ENCODE assay signal across 8 cellular contexts in the genomic region with DNA sequence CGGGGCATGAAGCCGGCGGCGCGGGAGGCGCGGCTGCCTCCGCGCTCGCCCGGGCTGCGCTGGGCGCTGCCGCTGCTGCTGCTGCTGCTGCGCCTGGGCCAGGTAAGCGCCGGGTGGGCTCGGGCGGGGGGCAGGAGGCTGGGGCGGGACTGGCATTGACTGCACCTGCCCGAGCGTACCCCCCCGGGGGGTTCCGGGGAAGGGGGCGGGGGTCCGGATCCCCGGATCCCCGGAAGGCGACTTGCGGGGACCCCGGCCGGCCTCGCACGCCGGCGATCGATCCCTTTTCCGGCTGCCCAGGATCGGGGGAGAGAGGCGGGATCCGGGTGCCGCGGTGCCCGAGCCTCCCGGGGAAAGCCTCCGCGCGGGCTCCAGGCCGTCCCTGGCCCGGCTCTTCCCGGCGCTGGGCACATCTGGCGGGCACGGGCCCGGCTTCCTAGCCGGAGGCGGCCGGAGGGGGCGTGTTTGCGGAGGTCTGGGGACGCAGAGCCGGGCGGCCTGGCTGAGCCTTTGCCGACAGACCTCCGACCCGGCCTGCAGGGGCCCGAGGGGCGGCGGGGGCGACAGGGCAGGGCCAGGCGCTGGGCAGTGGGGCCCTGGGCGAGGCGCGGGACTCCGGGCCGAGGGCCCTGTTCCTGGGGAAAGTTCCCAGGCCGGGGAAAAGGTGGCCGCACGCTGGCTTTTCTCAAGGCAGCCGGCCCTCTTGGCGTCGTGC. TPM values are rescaled to one million over a fixed set of nuclear protein-coding genes. Genes with fewer than 3 reads are reported as not detected.
DNase-seq lines count a peak whose midpoint lies in the region; ATAC-seq and TF ChIP-seq lines count a peak whose summit lies in the region.

No MANE protein-coding gene starts in this region.

- H3K36me3 ChIP-seq in H7 (replicated peaks; ENCODE audit: control insufficient read depth, insufficient read depth, low read length), result no peaks in the 10 kb centered on the region
- no peaks in the 10 kb centered on the region for H3K36me3 ChIP-seq in heart left ventricle
- H3K36me3 ChIP-seq in trophoblast cell (ENCODE audit: control insufficient read depth in 1 of 2, insufficient read depth in 2 of 2, low read length in 2 of 2), result no peaks in the 10 kb centered on the region

- H3K27ac ChIP-seq in heart left ventricle, result peak overlapping the region in 11 of 12 donors; percentile 3 to 93 (median 57)
- H3K27ac ChIP-seq in trophoblast cell (ENCODE audit: low read depth, low read length), result peak overlapping the region; percentile 61

- peak overlapping the region; percentile 84 for H2AFZ ChIP-seq in trophoblast cell (ENCODE audit: insufficient read depth, low read length, poor library complexity)

- peak overlapping the region; percentile 19 for H4K12ac ChIP-seq in trophoblast cell (ENCODE audit: low read depth, low read length)

- H3K18ac ChIP-seq in trophoblast cell (ENCODE audit: low read length), result no peak overlapping the region

- intact Hi-C loops in activated naive CD4-positive, alpha-beta T cell treated with anti-CD3 and anti-CD28 coated beads for 36 hours (cut with micrococcal nuclease), result no loop called here
- intact Hi-C loops in heart left ventricle (cut with DNase I), result loop anchor here in 5 of 10 donors (5.0 to 10.0 kb wide), 4 partner anchors 84 to 126 kb away; no protein-coding TSS in a partner anchor

- H3K79me2 ChIP-seq in trophoblast cell (ENCODE audit: control insufficient read depth, insufficient read depth, low read length, poor library complexity), result peaks cover 4% of the 10 kb centered on the region

- peak overlapping the region; percentile 59 for H3K14ac ChIP-seq in trophoblast cell (ENCODE audit: low read length)

- CTCF ChIA-PET in activated naive CD4-positive, alpha-beta T cell treated with anti-CD3 and anti-CD28 coated beads for 36 hours (lab: Charles Lee), result interaction anchor here (0.7 kb wide), 1 partner anchor 45 kb away, joined by 3 read pairs; no protein-coding TSS in a partner anchor

- ATAC-seq in heart left ventricle, result peak in 3 of 4 donors; percentile 66 to 73 (median 68)

- H3K27me3 Mint-ChIP-seq in activated naive CD4-positive, alpha-beta T cell treated with anti-CD3 and anti-CD28 coated beads for 36 hours (ENCODE audit: low read depth), result peaks cover 3% of the 10 kb centered on the region

- H3K9ac ChIP-seq in trophoblast cell (ENCODE audit: low read length), result peak overlapping the region; percentile 70

- 0 to 7% (median 1%) methylated on average over 7 to 82 of the region's 82 CpGs for WGBS in heart left ventricle, 4 donors
- no CpG with 5 or more reads among the region's 82 CpGs for WGBS in trophoblast cell (ENCODE audit: extremely low coverage, insufficient coverage, insufficient read length)

- H3K36me3 Mint-ChIP-seq in activated naive CD4-positive, alpha-beta T cell treated with anti-CD3 and anti-CD28 coated beads for 36 hours (ENCODE audit: low read depth), result no peaks in the 10 kb centered on the region

- H3K4me1 Mint-ChIP-seq in activated naive CD4-positive, alpha-beta T cell treated with anti-CD3 and anti-CD28 coated beads for 36 hours (ENCODE audit: low read depth), result peaks cover 31% of the 10 kb centered on the region

- H3K4me1 ChIP-seq in heart left ventricle (peaks cover 0 to 53% (median 12%) of the 10 kb centered on the region in 12 donors), trophoblast cell (ENCODE audit: control insufficient read depth in 1 of 2, insufficient read depth in 2 of 2, low read length in 2 of 2) (peaks cover 10 to 18% of the 10 kb centered on the region in 2 experiments)

- peak overlapping the region; percentile 25 for H2BK5ac ChIP-seq in trophoblast cell (ENCODE audit: low read depth, low read length, poor library complexity)

- peaks cover 11% of the 10 kb centered on the region for H3K79me1 ChIP-seq in trophoblast cell (ENCODE audit: low read length)

- no peak overlapping the region for H3K23ac ChIP-seq in trophoblast cell (ENCODE audit: low read length)

- peak overlapping the region; percentile 25 for H2BK120ac ChIP-seq in trophoblast cell (ENCODE audit: insufficient read depth, low read length, poor library complexity)

- H3K27me3 ChIP-seq in H7 (ENCODE audit: control insufficient read depth, insufficient read depth, low read length), result peaks cover 7% of the 10 kb centered on the region; the same call in 1 of the 2 replicates
- no peaks in the 10 kb centered on the region for H3K27me3 ChIP-seq in heart left ventricle
- no peaks in the 10 kb centered on the region for H3K27me3 ChIP-seq in trophoblast cell (ENCODE audit: insufficient read depth, low read length)

- H3K9me3 ChIP-seq in heart left ventricle (no peaks in the 10 kb centered on the region), trophoblast cell (ENCODE audit: insufficient read depth, low read depth, low read length) (no peaks in the 10 kb centered on the region)

- H3K4me3 ChIP-seq in H7 (ENCODE audit: insufficient read depth, low read depth, low read length), result peak overlapping the region; percentile 76
- peak overlapping the region; percentile 65 to 97 (median 85) for H3K4me3 ChIP-seq in heart left ventricle
- peak overlapping the region; percentile 83 for H3K4me3 ChIP-seq in trophoblast cell (ENCODE audit: low read depth, low read length)

- peak overlapping the region; percentile 94 for H3K4me2 ChIP-seq in trophoblast cell (ENCODE audit: low read length)

- no peak for TF ChIP-seq POLR2A in heart left ventricle (IDR thresholded peaks at IDR 0.05)

- peak; percentile 60 for DNase-seq in NCI-H2227 (lab: John Stamatoyannopoulos, UW; ENCODE audit: unreplicated experiment)
- DNase-seq in NCI-H2227 treated with DMSO at 0.1 percent for 48 hours (lab: John Stamatoyannopoulos, UW), result no peak
- DNase-seq in H7, result peak; percentile 88
- peak; percentile 38 for DNase-seq in LoVo (ENCODE audit: low spot score)
- peak; percentile 34 for DNase-seq in activated naive CD4-positive, alpha-beta T cell treated with anti-CD3 and anti-CD28 coated beads for 36 hours
- peak; percentile 42 to 76 (median 55) for DNase-seq in heart left ventricle
- peak in 1 of 2 donors; percentile 52 for DNase-seq in trophoblast cell
- DNase-seq in SIG-M5 (lab: John Stamatoyannopoulos, UW), result no peak

- no peak overlapping the region for H3K27ac Mint-ChIP-seq in activated naive CD4-positive, alpha-beta T cell treated with anti-CD3 and anti-CD28 coated beads for 36 hours

- no peak overlapping the region for H4K8ac ChIP-seq in trophoblast cell (ENCODE audit: low read depth, low read length)

- no peak overlapping the region for H3K4ac ChIP-seq in trophoblast cell (ENCODE audit: low read depth, low read length)

- no peak overlapping the region for H2AK5ac ChIP-seq in trophoblast cell (ENCODE audit: low read length)

- H4K91ac ChIP-seq in trophoblast cell (ENCODE audit: low read depth, low read length), result peak overlapping the region; percentile 41

- H3K9me3 Mint-ChIP-seq in activated naive CD4-positive, alpha-beta T cell treated with anti-CD3 and anti-CD28 coated beads for 36 hours, result no peaks in the 10 kb centered on the region

- TF ChIP-seq CTCF in heart left ventricle (IDR thresholded peaks at IDR 0.05), result peak in 6 of 12 donors; percentile 11 to 45 (median 26)

- peak overlapping the region; percentile 82 for H3K4me3 Mint-ChIP-seq in activated naive CD4-positive, alpha-beta T cell treated with anti-CD3 and anti-CD28 coated beads for 36 hours

- no peak overlapping the region for H2BK12ac ChIP-seq in trophoblast cell (ENCODE audit: low read length)

RNA-seq across cellular contexts. Expression of gene PTPRJ, which starts 0.7 kb away (rescaled TPM):
- 10.0 and 12.0 TPM in 2 replicates for total RNA-seq in H7 (2014; rRNA removed; shearing (Covaris generic))
- 10 to 100 TPM in 1 of 2 experiments, 1 to 10 TPM in 1; 8.2 to 10.7 TPM for total RNA-seq in activated naive CD4-positive, alpha-beta T cell treated with anti-CD3 and anti-CD28 coated beads for 36 hours
- total RNA-seq in heart left ventricle, result 10 to 100 TPM in 3 of 9 donors, 1 to 10 TPM in 6; 5.5 to 39.0 (median 6.9) TPM
- 1 to 10 TPM; 1.2 to 1.5 TPM for polyA plus RNA-seq in heart left ventricle
- 5.4 TPM in 2 replicates for polyA plus RNA-seq in trophoblast cell (2013)

Comparison
In these comparisons a context has a peak if more than half of its experiments do, and no peak if none do; other contexts are left out.
1. DNase-seq: peak in NCI-H2227 (single experiment), H7 (single experiment), LoVo (single experiment), activated naive CD4-positive, alpha-beta T cell treated with anti-CD3 and anti-CD28 coated beads for 36 hours (single experiment) and heart left ventricle (5 of 5); none in NCI-H2227 treated with DMSO at 0.1 percent for 48 hours (single experiment) and SIG-M5 (single experiment).
2. Peak in every context shown above with its lines, with median percentiles within 50 percentile points of each other: H3K4me3 ChIP-seq.